ENCODE assay signal across 1 cellular context in genomic region chr9:91415290-91415689, GRCh38.
TF ChIP-seq lines count a peak whose summit lies in the region.

No MANE protein-coding gene starts in this region.

TF ChIP-seq in GM23338, 12 proteins besides CTCF, POLR2A, EP300 and RAD21 (continued from another document):
- TF ChIP-seq ZNF462 (CRISPR knock-in tag; IDR thresholded peaks at IDR 0.05) = no peak
- no peak for TF ChIP-seq POLR2AphosphoS5 (IDR thresholded peaks at IDR 0.05; ENCODE audit: low read depth)
- TF ChIP-seq JUNB (IDR thresholded peaks at IDR 0.05; ENCODE audit: unreplicated experiment) = no peak
- no peak for TF ChIP-seq CREB1 (CRISPR knock-in tag; IDR thresholded peaks at IDR 0.05; ENCODE audit: low read depth)
- TF ChIP-seq ZNF331 (CRISPR knock-in tag; IDR thresholded peaks at IDR 0.05; ENCODE audit: low read depth) = no peak
- no peak for TF ChIP-seq ZNF114 (CRISPR knock-in tag; IDR thresholded peaks at IDR 0.05)
